In the genomic region with DNA sequence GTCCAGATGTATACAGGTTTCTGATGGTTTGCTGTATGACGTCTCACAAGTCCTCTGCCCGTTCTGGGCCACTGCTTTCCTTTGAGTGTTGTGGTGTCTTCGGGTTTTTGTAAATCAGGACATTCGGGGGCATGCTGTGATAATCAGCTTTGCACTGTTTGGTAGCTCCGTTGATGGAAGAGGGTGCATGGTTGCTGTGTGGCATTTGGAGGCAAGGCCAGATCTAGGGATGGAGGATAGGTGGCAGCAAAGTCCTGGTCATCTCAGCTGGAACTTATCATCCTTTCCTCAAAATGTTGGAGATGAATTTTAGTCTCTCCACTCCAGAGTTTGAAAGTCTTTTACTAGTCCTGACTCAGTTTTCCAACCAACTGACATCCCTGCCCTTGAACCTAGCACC, we compare ENCODE assay signal across 11 cellular contexts.
A peak's percentile ranks its signal among the peaks of the same experiment; 100 is the strongest.
DNase-seq lines count a peak whose midpoint lies in the region; ATAC-seq and TF ChIP-seq lines count a peak whose summit lies in the region.
"Had no signal": no experiment of that assay in that cellular context is flagged by ENCODE, and none has a peak within 500 bp of the region (broad histone marks: within the 10 kb centered on the region; RNA-seq: fewer than 3 reads in every experiment).

No MANE protein-coding gene starts in this region.

- no peak overlapping the region for H3K56ac ChIP-seq in mesendoderm (ENCODE audit: low read length)

- peak; percentile 78 for TF ChIP-seq CTCF in VCaP (conservative IDR thresholded peaks at IDR 0.05)

- H3K4ac ChIP-seq in mesendoderm (ENCODE audit: low read depth, low read length): no peak overlapping the region

- WGBS in mesendoderm (ENCODE audit: extremely low coverage, insufficient coverage, low lambda C conversion rate): no CpG with 5 or more reads among the region's 5 CpGs

- no peak overlapping the region for H2BK15ac ChIP-seq in mesendoderm (replicated peaks; ENCODE audit: low read depth)

- no peak overlapping the region for H4K8ac ChIP-seq in mesendoderm (ENCODE audit: low read depth, low read length)

- no peaks in the 10 kb centered on the region for H3K79me1 ChIP-seq in mesendoderm (ENCODE audit: low read length)

- H4K5ac ChIP-seq in mesendoderm (ENCODE audit: low read length): no peak overlapping the region

- H3K27me3 ChIP-seq in H7 (ENCODE audit: control insufficient read depth, insufficient read depth, low read length) (no peaks in the 10 kb centered on the region), mesendoderm (ENCODE audit: insufficient read depth, low read length, poor library complexity) (no peaks in the 10 kb centered on the region)

- no peak overlapping the region for H2BK120ac ChIP-seq in mesendoderm (ENCODE audit: low read depth, low read length)

- H3K23ac ChIP-seq in mesendoderm (ENCODE audit: low read length): no peak overlapping the region

- no peaks in the 10 kb centered on the region for H3K79me2 ChIP-seq in mesendoderm (ENCODE audit: control insufficient read depth, insufficient read depth, low read length)

- H3K4me3 ChIP-seq in H7 (ENCODE audit: insufficient read depth, low read depth, low read length): no peak overlapping the region
- no peak overlapping the region for H3K4me3 ChIP-seq in mesendoderm (ENCODE audit: low read length)

- no peak overlapping the region for H2AK5ac ChIP-seq in mesendoderm (ENCODE audit: low read length)

- no peak overlapping the region for H3K18ac ChIP-seq in mesendoderm (ENCODE audit: low read length)

- H3K36me3 ChIP-seq in H7 (replicated peaks; ENCODE audit: control insufficient read depth, insufficient read depth, low read length) (no peaks in the 10 kb centered on the region), mesendoderm (ENCODE audit: control insufficient read depth, insufficient read depth, low read length) (no peaks in the 10 kb centered on the region)

- no peak overlapping the region for H3K27ac ChIP-seq in VCaP
- no peak overlapping the region for H3K27ac ChIP-seq in mesendoderm (ENCODE audit: low read depth, low read length)

- no peak overlapping the region for H3K9ac ChIP-seq in mesendoderm (ENCODE audit: low read length)

- no peak for ATAC-seq in GM21737 (IDR thresholded peaks at IDR 0.05; ENCODE audit: unreplicated experiment)
- no peak for ATAC-seq in HG03045 (IDR thresholded peaks at IDR 0.05; ENCODE audit: unreplicated experiment)
- ATAC-seq in GM18511 (IDR thresholded peaks at IDR 0.05; ENCODE audit: unreplicated experiment): no peak

- H3K4me2 ChIP-seq in mesendoderm (ENCODE audit: low read length): no peak overlapping the region

- no peak overlapping the region for H2BK5ac ChIP-seq in mesendoderm (ENCODE audit: low read length)

- no peaks in the 10 kb centered on the region for H3K4me1 ChIP-seq in mesendoderm (ENCODE audit: control insufficient read depth, low read depth, low read length)

- DNase-seq in DMS153 (lab: John Stamatoyannopoulos, UW) (peak; percentile 35), H7 (peak; percentile 8), mesendoderm (peak; percentile 46), NCI-H1436 treated with DMSO at 0.1 percent for 48 hours (lab: John Stamatoyannopoulos, UW) (no peak)
- DNase-seq: activated naive CD4-positive, alpha-beta T cell treated with anti-CD3 and anti-CD28 coated beads, Interleukin-2, amount 50 U/mL, for 16 hours; left cardiac atrium; NCI-H187 treated with DMSO at 0.1 percent for 48 hours had no signal
